In the genomic region with DNA sequence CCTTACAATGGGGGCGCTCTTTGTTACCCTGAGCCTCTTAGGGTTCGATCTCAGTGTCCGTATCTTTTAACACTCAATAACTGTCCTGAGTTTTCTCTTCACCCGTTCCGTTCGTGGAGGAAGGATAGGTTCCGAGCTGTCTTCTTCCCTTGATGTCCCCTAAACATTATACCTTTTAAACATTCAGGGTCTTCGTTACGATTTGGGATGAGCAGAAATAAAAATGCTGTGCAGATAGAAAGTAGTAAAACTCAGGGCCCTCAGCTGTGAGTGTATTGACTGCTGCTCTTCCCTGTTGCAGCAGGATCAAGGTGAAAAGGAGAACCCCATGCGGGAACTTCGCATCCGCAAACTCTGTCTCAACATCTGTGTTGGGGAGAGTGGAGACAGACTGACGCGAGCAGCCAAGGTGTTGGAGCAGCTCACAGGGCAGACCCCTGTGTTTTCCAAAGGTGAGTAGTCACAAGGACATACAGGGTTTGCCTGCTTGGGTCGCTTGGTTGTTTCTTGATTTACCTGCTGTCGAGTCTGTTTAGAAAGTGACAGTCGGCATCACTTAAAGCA, we compare ENCODE assay signal across 8 cellular contexts. TPM values are rescaled to one million over a fixed set of nuclear protein-coding genes. Genes with fewer than 3 reads are reported as not detected.
DNase-seq lines count a peak whose midpoint lies in the region; ATAC-seq and TF ChIP-seq lines count a peak whose summit lies in the region.

No MANE protein-coding gene starts in this region.

- H3K27me3 ChIP-seq in ascending aorta (no peaks in the 10 kb centered on the region), lower lobe of right lung (ENCODE audit: low read depth) (no peaks in the 10 kb centered on the region), uterus (no peaks in the 10 kb centered on the region)

- H3K4me3 ChIP-seq in ascending aorta (peak overlapping the region; percentile 74 to 82), lower lobe of right lung (peak overlapping the region; percentile 72), uterus (peak overlapping the region; percentile 70 to 82)

- H3K4me1 ChIP-seq in ascending aorta (peaks cover 8 to 17% of the 10 kb centered on the region in 2 donors), lower lobe of right lung (peaks cover 45% of the 10 kb centered on the region), uterus (peaks cover 8 to 9% of the 10 kb centered on the region in 2 donors)

- intact Hi-C loops in ascending aorta (cut with DNase I), result loop anchor here (5.0 kb wide), 3 partner anchors 50 to 350 kb away; partner anchors contain the start of genes ELOA and HNRNPR
- intact Hi-C loops in lower lobe of right lung (cut with DNase I), result no loop called here
- intact Hi-C loops in uterus (cut with DNase I; ENCODE audit: low total_unique reads), result no loop called here

- H3K36me3 ChIP-seq in ascending aorta (peaks cover 39 to 43% of the 10 kb centered on the region in 2 donors), lower lobe of right lung (peaks cover 47% of the 10 kb centered on the region), uterus (no peaks in the 10 kb centered on the region)

- no peak for TF ChIP-seq POLR2A in uterus (IDR thresholded peaks at IDR 0.05)

- DNase-seq in stimulated activated CD4-positive, alpha-beta T cell treated with anti-CD3 and anti-CD28 coated beads, Interleukin-2, amount 100 ng/mL, for 24 hours, result peak; percentile 27 to 29
- no peak for DNase-seq in stimulated activated CD4-positive, alpha-beta T cell treated with anti-CD3 and anti-CD28 coated beads, Interleukin-1b, Interleukin-23, amount 100 ng/mL, for 48 hours
- DNase-seq in ascending aorta (ENCODE audit: low spot score in 2 of 2) (no peak), lower lobe of right lung (no peak), uterus (no peak), NCI-H1105 (lab: John Stamatoyannopoulos, UW) (no peak), NCI-H187 (lab: John Stamatoyannopoulos, UW) (no peak)

- ATAC-seq in lower lobe of right lung (no peak), HG03039 (IDR thresholded peaks at IDR 0.05; ENCODE audit: unreplicated experiment) (no peak)

- H3K27ac ChIP-seq in ascending aorta (peak overlapping the region; percentile 80 to 88), lower lobe of right lung (peak overlapping the region; percentile 81), uterus (peak overlapping the region; percentile 81 to 86)

- no peaks in the 10 kb centered on the region for H3K9me3 ChIP-seq in ascending aorta
- no peaks in the 10 kb centered on the region for H3K9me3 ChIP-seq in lower lobe of right lung
- no peaks in the 10 kb centered on the region for H3K9me3 ChIP-seq in uterus

- no peak for TF ChIP-seq CTCF in ascending aorta (IDR thresholded peaks at IDR 0.05)
- TF ChIP-seq CTCF in lower lobe of right lung (IDR thresholded peaks at IDR 0.05), result no peak
- no peak for TF ChIP-seq CTCF in uterus (IDR thresholded peaks at IDR 0.05)

RNA-seq across cellular contexts. Expression of gene RPL11, which starts 0.8 kb away (rescaled TPM):
- total RNA-seq in ascending aorta (462 TPM), lower lobe of right lung (959 TPM), uterus (1,000 to 10,000 TPM in 3 of 4 donors, 100 to 1,000 TPM in 1; 710 to 1,429 (median 1,220) TPM)

RNA-seq across cellular contexts. Expression of gene ELOA, which starts 50.9 kb away (rescaled TPM):
- total RNA-seq in ascending aorta (22.6 TPM), lower lobe of right lung (64.2 TPM), uterus (10 to 100 TPM in 3 of 4 donors, 1 to 10 TPM in 1; 9.7 to 35.7 (median 22.6) TPM)

Comparison
In these comparisons a context has a peak if more than half of its experiments do, and no peak if none do; other contexts are left out.
1. DNase-seq: peak in stimulated activated CD4-positive, alpha-beta T cell treated with anti-CD3 and anti-CD28 coated beads, Interleukin-2, amount 100 ng/mL, for 24 hours (2 of 2); none in stimulated activated CD4-positive, alpha-beta T cell treated with anti-CD3 and anti-CD28 coated beads, Interleukin-1b, Interleukin-23, amount 100 ng/mL, for 48 hours (single experiment), ascending aorta (0 of 2), lower lobe of right lung (single experiment), uterus (0 of 2), NCI-H1105 (single experiment) and NCI-H187 (0 of 2).
2. Peak in every context shown above with its lines, with median percentiles within 50 percentile points of each other: H3K27ac ChIP-seq and H3K4me3 ChIP-seq.